Comparison of ENCODE assay signal across 8 cellular contexts in genomic region chr3:183636221-183637105, GRCh38. TPM values are rescaled to one million over a fixed set of nuclear protein-coding genes. Genes with fewer than 3 reads are reported as not detected.
DNase-seq lines count a peak whose midpoint lies in the region; ATAC-seq and TF ChIP-seq lines count a peak whose summit lies in the region.

No MANE protein-coding gene starts in this region.

- DNase-seq in BJ (ENCODE audit: low read depth), result peak; percentile 85
- peak; percentile 61 for DNase-seq in GM19240 (ENCODE audit: insufficient read length, low spot score)
- peak; percentile 99 for DNase-seq in NCI-H524 (lab: John Stamatoyannopoulos, UW)
- DNase-seq in activated CD4-positive, alpha-beta T cell treated with anti-CD3 and anti-CD28 coated beads for 4 hours, result peak; percentile 87 to 88
- DNase-seq in kidney glomerular epithelial cell (lab: John Stamatoyannopoulos, UW), result peak; percentile 94
- DNase-seq in stimulated activated CD4-positive, alpha-beta T cell treated with anti-CD3 and anti-CD28 coated beads, Interleukin-15, amount 100 ng/mL, for 48 hours (ENCODE audit: low read depth in 2 of 2), result peak; percentile 88 to 90

- no peak for TF ChIP-seq CTCF in BJ (IDR thresholded peaks at IDR 0.05; ENCODE audit: insufficient read depth, low read depth, low read length)

- H3K4me3 ChIP-seq in BJ (ENCODE audit: low read depth, low read length), result peak overlapping the region; percentile 71

- H3K27ac ChIP-seq in cingulate gyrus (ENCODE audit: low read depth, low read length), result peak overlapping the region; percentile 96

- POLR2A ChIA-PET in BJ (lab: Charles Lee), result no interaction called here

- peak; percentile 84 for ATAC-seq in HG03457 (IDR thresholded peaks at IDR 0.05; ENCODE audit: unreplicated experiment)

- CTCF ChIA-PET in BJ (lab: Yijun Ruan, JAX), result interaction anchor here (0.6 to 2.7 kb wide), 2 partner anchors 130 to 354 kb away, joined by 3 to 9 read pairs; no protein-coding TSS in a partner anchor

- no peaks in the 10 kb centered on the region for H3K27me3 ChIP-seq in BJ (ENCODE audit: control insufficient read depth, insufficient read depth, low read length)

- H3K36me3 ChIP-seq in BJ (ENCODE audit: control insufficient read depth, insufficient read depth, low read length), result no peaks in the 10 kb centered on the region

RNA-seq across cellular contexts. Expression of gene KLHL24, which starts 1.0 kb away (rescaled TPM):
- 11.0 and 22.3 TPM in 2 replicates for polyA plus RNA-seq in BJ (2011; rRNA removed)
- polyA minus RNA-seq in BJ (2011; rRNA and poly(A)+ RNA removed), result 27.1 and 27.6 TPM in 2 replicates

Comparison
In these comparisons a context has a peak if more than half of its experiments do, and no peak if none do; other contexts are left out.
1. Peak in every context shown above with its lines: DNase-seq, ATAC-seq, H3K4me3 ChIP-seq and H3K27ac ChIP-seq.